Comparison of ENCODE assay signal across 1 cellular context in genomic region chr17:59141860-59142259, GRCh38.
TF ChIP-seq lines count a peak whose summit lies in the region.

No MANE protein-coding gene starts in this region.

TF ChIP-seq in HepG2, 621 proteins besides CTCF, POLR2A, EP300 and RAD21 (continued from another document and continues in another):
- TF ChIP-seq GPBP1L1 (CRISPR knock-in tag; IDR thresholded peaks at IDR 0.05): no peak
- no peak for TF ChIP-seq SRY (CRISPR knock-in tag; IDR thresholded peaks at IDR 0.05)
- TF ChIP-seq, protein P1, sequence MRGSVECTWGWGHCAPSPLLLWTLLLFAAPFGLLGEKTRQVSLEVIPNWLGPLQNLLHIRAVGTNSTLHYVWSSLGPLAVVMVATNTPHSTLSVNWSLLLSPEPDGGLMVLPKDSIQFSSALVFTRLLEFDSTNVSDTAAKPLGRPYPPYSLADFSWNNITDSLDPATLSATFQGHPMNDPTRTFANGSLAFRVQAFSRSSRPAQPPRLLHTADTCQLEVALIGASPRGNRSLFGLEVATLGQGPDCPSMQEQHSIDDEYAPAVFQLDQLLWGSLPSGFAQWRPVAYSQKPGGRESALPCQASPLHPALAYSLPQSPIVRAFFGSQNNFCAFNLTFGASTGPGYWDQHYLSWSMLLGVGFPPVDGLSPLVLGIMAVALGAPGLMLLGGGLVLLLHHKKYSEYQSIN (CRISPR knock-in tag; IDR thresholded peaks at IDR 0.05; ENCODE audit: borderline replicate concordance): no peak
- no peak for TF ChIP-seq RELA (CRISPR knock-in tag; IDR thresholded peaks at IDR 0.05)
- no peak for TF ChIP-seq BHLHE40 (IDR thresholded peaks at IDR 0.05; ENCODE audit: low read length)
- no peak for TF ChIP-seq MTERF4 (CRISPR knock-in tag; IDR thresholded peaks at IDR 0.05)
- TF ChIP-seq U2AF2 (IDR thresholded peaks at IDR 0.05; ENCODE audit: low read depth, low read length): no peak
- peak; percentile 55; the same call in 1 of the 2 replicates for TF ChIP-seq ZMYM2 (CRISPR knock-in tag; IDR thresholded peaks at IDR 0.05)
- no peak for TF ChIP-seq ZFAT (CRISPR knock-in tag; conservative IDR thresholded peaks at IDR 0.05)
- TF ChIP-seq MLX (CRISPR knock-in tag; IDR thresholded peaks at IDR 0.05): peak; percentile 27; the same call in 1 of the 2 replicates
- TF ChIP-seq RXRB (CRISPR knock-in tag; IDR thresholded peaks at IDR 0.05; ENCODE audit: borderline replicate concordance): peak; percentile 52; the same call in 1 of the 2 replicates
- TF ChIP-seq, protein P2, sequence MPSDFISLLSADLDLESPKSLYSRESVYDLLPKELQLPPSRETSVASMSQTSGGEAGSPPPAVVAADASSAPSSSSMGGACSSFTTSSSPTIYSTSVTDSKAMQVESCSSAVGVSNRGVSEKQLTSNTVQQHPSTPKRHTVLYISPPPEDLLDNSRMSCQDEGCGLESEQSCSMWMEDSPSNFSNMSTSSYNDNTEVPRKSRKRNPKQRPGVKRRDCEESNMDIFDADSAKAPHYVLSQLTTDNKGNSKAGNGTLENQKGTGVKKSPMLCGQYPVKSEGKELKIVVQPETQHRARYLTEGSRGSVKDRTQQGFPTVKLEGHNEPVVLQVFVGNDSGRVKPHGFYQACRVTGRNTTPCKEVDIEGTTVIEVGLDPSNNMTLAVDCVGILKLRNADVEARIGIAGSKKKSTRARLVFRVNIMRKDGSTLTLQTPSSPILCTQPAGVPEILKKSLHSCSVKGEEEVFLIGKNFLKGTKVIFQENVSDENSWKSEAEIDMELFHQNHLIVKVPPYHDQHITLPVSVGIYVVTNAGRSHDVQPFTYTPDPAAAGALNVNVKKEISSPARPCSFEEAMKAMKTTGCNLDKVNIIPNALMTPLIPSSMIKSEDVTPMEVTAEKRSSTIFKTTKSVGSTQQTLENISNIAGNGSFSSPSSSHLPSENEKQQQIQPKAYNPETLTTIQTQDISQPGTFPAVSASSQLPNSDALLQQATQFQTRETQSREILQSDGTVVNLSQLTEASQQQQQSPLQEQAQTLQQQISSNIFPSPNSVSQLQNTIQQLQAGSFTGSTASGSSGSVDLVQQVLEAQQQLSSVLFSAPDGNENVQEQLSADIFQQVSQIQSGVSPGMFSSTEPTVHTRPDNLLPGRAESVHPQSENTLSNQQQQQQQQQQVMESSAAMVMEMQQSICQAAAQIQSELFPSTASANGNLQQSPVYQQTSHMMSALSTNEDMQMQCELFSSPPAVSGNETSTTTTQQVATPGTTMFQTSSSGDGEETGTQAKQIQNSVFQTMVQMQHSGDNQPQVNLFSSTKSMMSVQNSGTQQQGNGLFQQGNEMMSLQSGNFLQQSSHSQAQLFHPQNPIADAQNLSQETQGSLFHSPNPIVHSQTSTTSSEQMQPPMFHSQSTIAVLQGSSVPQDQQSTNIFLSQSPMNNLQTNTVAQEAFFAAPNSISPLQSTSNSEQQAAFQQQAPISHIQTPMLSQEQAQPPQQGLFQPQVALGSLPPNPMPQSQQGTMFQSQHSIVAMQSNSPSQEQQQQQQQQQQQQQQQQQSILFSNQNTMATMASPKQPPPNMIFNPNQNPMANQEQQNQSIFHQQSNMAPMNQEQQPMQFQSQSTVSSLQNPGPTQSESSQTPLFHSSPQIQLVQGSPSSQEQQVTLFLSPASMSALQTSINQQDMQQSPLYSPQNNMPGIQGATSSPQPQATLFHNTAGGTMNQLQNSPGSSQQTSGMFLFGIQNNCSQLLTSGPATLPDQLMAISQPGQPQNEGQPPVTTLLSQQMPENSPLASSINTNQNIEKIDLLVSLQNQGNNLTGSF (CRISPR knock-in tag; IDR thresholded peaks at IDR 0.05): no peak
- TF ChIP-seq TEAD3 (CRISPR knock-in tag; optimal IDR thresholded peaks at IDR 0.05; ENCODE audit: borderline replicate concordance): peak; percentile 63
- TF ChIP-seq NFYB (CRISPR knock-in tag; IDR thresholded peaks at IDR 0.05): no peak
- TF ChIP-seq ZNF547 (CRISPR knock-in tag; IDR thresholded peaks at IDR 0.05): no peak
- TF ChIP-seq ZNF598 (CRISPR knock-in tag; IDR thresholded peaks at IDR 0.05; ENCODE audit: borderline replicate concordance): no peak
- no peak for TF ChIP-seq PRMT3 (CRISPR knock-in tag; IDR thresholded peaks at IDR 0.05; ENCODE audit: borderline replicate concordance, low read depth)
- TF ChIP-seq TBL1XR1 (IDR thresholded peaks at IDR 0.05; ENCODE audit: borderline replicate concordance, low read length, partially characterized antibody): peak; percentile 86
- TF ChIP-seq ZNF431 (CRISPR knock-in tag; IDR thresholded peaks at IDR 0.05; ENCODE audit: borderline replicate concordance, low read depth): no peak
- TF ChIP-seq TOE1 (CRISPR knock-in tag; IDR thresholded peaks at IDR 0.05): no peak
- TF ChIP-seq SMYD3 (CRISPR knock-in tag; IDR thresholded peaks at IDR 0.05): no peak
- no peak for TF ChIP-seq NAIF1 (CRISPR knock-in tag; IDR thresholded peaks at IDR 0.05; ENCODE audit: borderline replicate concordance)
- TF ChIP-seq PREB (CRISPR knock-in tag; IDR thresholded peaks at IDR 0.05): no peak
- no peak for TF ChIP-seq EED (CRISPR knock-in tag; IDR thresholded peaks at IDR 0.05)
- TF ChIP-seq ZNF124 (CRISPR knock-in tag; IDR thresholded peaks at IDR 0.05): no peak
- TF ChIP-seq ZNF260 (CRISPR knock-in tag; IDR thresholded peaks at IDR 0.05; ENCODE audit: borderline replicate concordance, low read depth): no peak
- TF ChIP-seq HDAC1 (CRISPR knock-in tag; IDR thresholded peaks at IDR 0.05): peak; percentile 45; the same call in 1 of the 2 replicates
- TF ChIP-seq RFX3 (CRISPR knock-in tag; IDR thresholded peaks at IDR 0.05): no peak
- TF ChIP-seq REL (CRISPR knock-in tag; conservative IDR thresholded peaks at IDR 0.05): no peak
- TF ChIP-seq, protein P3, sequence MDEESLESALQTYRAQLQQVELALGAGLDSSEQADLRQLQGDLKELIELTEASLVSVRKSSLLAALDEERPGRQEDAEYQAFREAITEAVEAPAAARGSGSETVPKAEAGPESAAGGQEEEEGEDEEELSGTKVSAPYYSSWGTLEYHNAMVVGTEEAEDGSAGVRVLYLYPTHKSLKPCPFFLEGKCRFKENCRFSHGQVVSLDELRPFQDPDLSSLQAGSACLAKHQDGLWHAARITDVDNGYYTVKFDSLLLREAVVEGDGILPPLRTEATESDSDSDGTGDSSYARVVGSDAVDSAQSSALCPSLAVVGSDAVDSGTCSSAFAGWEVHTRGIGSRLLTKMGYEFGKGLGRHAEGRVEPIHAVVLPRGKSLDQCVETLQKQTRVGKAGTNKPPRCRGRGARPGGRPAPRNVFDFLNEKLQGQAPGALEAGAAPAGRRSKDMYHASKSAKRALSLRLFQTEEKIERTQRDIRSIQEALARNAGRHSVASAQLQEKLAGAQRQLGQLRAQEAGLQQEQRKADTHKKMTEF (CRISPR knock-in tag; IDR thresholded peaks at IDR 0.05): peak; percentile 15; the same call in 1 of the 2 replicates
- no peak for TF ChIP-seq CERS6 (CRISPR knock-in tag; IDR thresholded peaks at IDR 0.05)
- no peak for TF ChIP-seq ZNF468 (CRISPR knock-in tag; IDR thresholded peaks at IDR 0.05)
- no peak for TF ChIP-seq ZHX1 (CRISPR knock-in tag; IDR thresholded peaks at IDR 0.05; ENCODE audit: low read depth)
- no peak for TF ChIP-seq SNRNP70 (IDR thresholded peaks at IDR 0.05; ENCODE audit: low read depth, low read length)
- TF ChIP-seq TCF12 (IDR thresholded peaks at IDR 0.05): no peak
- TF ChIP-seq TCF12 (CRISPR knock-in tag; IDR thresholded peaks at IDR 0.05): no peak
- no peak for TF ChIP-seq SRF (IDR thresholded peaks at IDR 0.05; ENCODE audit: low read depth, low read length)
- TF ChIP-seq DDIT3 (CRISPR knock-in tag; IDR thresholded peaks at IDR 0.05): no peak
- TF ChIP-seq ZNF652 (CRISPR knock-in tag; IDR thresholded peaks at IDR 0.05; ENCODE audit: borderline replicate concordance, low read depth): no peak
- TF ChIP-seq ZNF362 (CRISPR knock-in tag; IDR thresholded peaks at IDR 0.05; ENCODE audit: borderline replicate concordance): no peak
- 0 out of 2 replicates have a peak, but pooled peaks have one; percentile 45 for TF ChIP-seq IRF2 (CRISPR knock-in tag; IDR thresholded peaks at IDR 0.05)
- no peak for TF ChIP-seq XRCC5 (optimal IDR thresholded peaks at IDR 0.05; ENCODE audit: low read length)
- no peak for TF ChIP-seq ZNF543 (CRISPR knock-in tag; IDR thresholded peaks at IDR 0.05)
- TF ChIP-seq, protein P4, sequence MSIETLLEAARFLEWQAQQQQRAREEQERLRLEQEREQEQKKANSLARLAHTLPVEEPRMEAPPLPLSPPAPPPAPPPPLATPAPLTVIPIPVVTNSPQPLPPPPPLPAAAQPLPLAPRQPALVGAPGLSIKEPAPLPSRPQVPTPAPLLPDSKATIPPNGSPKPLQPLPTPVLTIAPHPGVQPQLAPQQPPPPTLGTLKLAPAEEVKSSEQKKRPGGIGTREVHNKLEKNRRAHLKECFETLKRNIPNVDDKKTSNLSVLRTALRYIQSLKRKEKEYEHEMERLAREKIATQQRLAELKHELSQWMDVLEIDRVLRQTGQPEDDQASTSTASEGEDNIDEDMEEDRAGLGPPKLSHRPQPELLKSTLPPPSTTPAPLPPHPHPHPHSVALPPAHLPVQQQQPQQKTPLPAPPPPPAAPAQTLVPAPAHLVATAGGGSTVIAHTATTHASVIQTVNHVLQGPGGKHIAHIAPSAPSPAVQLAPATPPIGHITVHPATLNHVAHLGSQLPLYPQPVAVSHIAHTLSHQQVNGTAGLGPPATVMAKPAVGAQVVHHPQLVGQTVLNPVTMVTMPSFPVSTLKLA (IDR thresholded peaks at IDR 0.05): peak; percentile 34; the same call in 1 of the 2 replicates
- no peak for TF ChIP-seq ZNF773 (CRISPR knock-in tag; IDR thresholded peaks at IDR 0.05; ENCODE audit: borderline replicate concordance)
- TF ChIP-seq RBM39 (IDR thresholded peaks at IDR 0.05; ENCODE audit: low read depth, low read length, poor library complexity, severe bottlenecking): no peak
- TF ChIP-seq ZNF883 (CRISPR knock-in tag; IDR thresholded peaks at IDR 0.05; ENCODE audit: not compliant biosample characterization): no peak
